Comparison of ENCODE assay signal across 19 cellular contexts in genomic region chr7:112213735-112214134, GRCh38.
"Had no signal": no experiment of that assay in that cellular context is flagged by ENCODE, and none has a peak within 500 bp of the region (broad histone marks: within the 10 kb centered on the region; RNA-seq: fewer than 3 reads in every experiment).

No MANE protein-coding gene starts in this region.

- H3K36me3 ChIP-seq: esophagus squamous epithelium, left lung, lower lobe of right lung, sigmoid colon, suprapubic skin, thyroid gland had no signal

- H3K27me3 Mint-ChIP-seq: memory B cell, type B pancreatic cell had no signal

- H3K9me3 ChIP-seq: esophagus squamous epithelium, left lung, lower lobe of right lung, sigmoid colon, suprapubic skin, thyroid gland had no signal

- H3K4me3 Mint-ChIP-seq: immature natural killer cell, memory B cell, mesothelial cell of epicardium, natural killer cell, neural crest cell, type B pancreatic cell had no signal

- H3K27me3 ChIP-seq: esophagus squamous epithelium, left lung, sigmoid colon, suprapubic skin, thyroid gland had no signal

- DNase-seq: dermis blood vessel endothelial cell; esophagus squamous epithelium; foreskin fibroblast; immature natural killer cell; left lung; lower lobe of right lung; natural killer cell; posterior cingulate gyrus; sigmoid colon; stimulated activated CD4-positive, alpha-beta T cell treated with anti-CD3 and anti-CD28 coated beads, Interleukin-2, amount 100 ng/mL, for 24 hours; stimulated activated CD4-positive, alpha-beta T cell treated with anti-CD3 and anti-CD28 coated beads, Interleukin-4, amount 100 ng/mL, for 4 hours; stimulated activated naive CD4-positive, alpha-beta T cell; thyroid gland had no signal

- H3K9me3 Mint-ChIP-seq: immature natural killer cell, memory B cell, mesothelial cell of epicardium, natural killer cell, neural crest cell had no signal

- ATAC-seq: left lung, lower lobe of right lung, natural killer cell had no signal

- H3K27ac Mint-ChIP-seq: immature natural killer cell, natural killer cell had no signal

- H3K36me3 Mint-ChIP-seq: immature natural killer cell, mesothelial cell of epicardium, natural killer cell had no signal

- H3K4me1 ChIP-seq: suprapubic skin had no signal

- H3K27ac ChIP-seq: esophagus squamous epithelium, left lung, lower lobe of right lung, sigmoid colon, skin epidermis, suprapubic skin, thyroid gland had no signal

- H3K4me3 ChIP-seq: esophagus squamous epithelium, left lung, lower lobe of right lung, sigmoid colon, skin epidermis, suprapubic skin, thyroid gland had no signal
